10 cellular contexts compared by ENCODE assay signal in genomic region chr5:174571662-174572397, GRCh38.
DNase-seq lines count a peak whose midpoint lies in the region; ATAC-seq and TF ChIP-seq lines count a peak whose summit lies in the region.
"Had no signal": no experiment of that assay in that cellular context is flagged by ENCODE, and none has a peak within 500 bp of the region (broad histone marks: within the 10 kb centered on the region; RNA-seq: fewer than 3 reads in every experiment).

No MANE protein-coding gene starts in this region.

- no peaks in the 10 kb centered on the region for H3K9me3 Mint-ChIP-seq in activated T-cell treated with anti-CD3 and anti-CD28 coated beads, Interleukin-2, amount 50 U/mL, for 4 hours

- DNase-seq in A172 (ENCODE audit: low spot score) (peak; percentile 99), M059J (ENCODE audit: low read depth) (peak; percentile 99), dorsolateral prefrontal cortex (peak in 9 of 10 donors; percentile 9 to 74 (median 55)), lung microvascular endothelial cell (ENCODE audit: low read depth in 2 of 2) (peak; percentile 33 to 73), T-helper 17 cell (no peak)
- no peak for DNase-seq in activated T-cell treated with anti-CD3 and anti-CD28 coated beads, Interleukin-2, amount 50 U/mL, for 4 hours
- DNase-seq: naive B cell had no signal

- no peaks in the 10 kb centered on the region for H3K9me3 ChIP-seq in T-helper 17 cell (ENCODE audit: control insufficient read depth, low read length, poor library complexity, severe bottlenecking)
- H3K9me3 ChIP-seq: BLaER1 treated with 17β-estradiol and CSF1 and Interleukin-3, amounts not matched to agents 10 nM and 100 nM had no signal

- no peak overlapping the region for H3K27ac Mint-ChIP-seq in T-helper 17 cell
- H3K27ac Mint-ChIP-seq: naive B cell had no signal

- no peaks in the 10 kb centered on the region for H3K4me1 Mint-ChIP-seq in activated T-cell treated with anti-CD3 and anti-CD28 coated beads, Interleukin-2, amount 50 U/mL, for 4 hours (ENCODE audit: low read depth)
- H3K4me1 Mint-ChIP-seq in T-helper 17 cell = no peaks in the 10 kb centered on the region
- H3K4me1 Mint-ChIP-seq: naive B cell had no signal

- ATAC-seq in activated CD4-positive, CD25-positive, alpha-beta regulatory T cell treated with anti-CD3 and anti-CD28 coated beads, Interleukin-2, amount 50 U/mL, for 24 hours = no peak
- no peak for ATAC-seq in activated T-cell treated with anti-CD3 and anti-CD28 coated beads, Interleukin-2, amount 50 U/mL, for 4 hours
- ATAC-seq in GM19467 (IDR thresholded peaks at IDR 0.05; ENCODE audit: unreplicated experiment) (no peak), T-helper 17 cell (no peak)

- intact Hi-C loops in dorsolateral prefrontal cortex (cut with DNase I) = no loop called here

- H3K4me3 ChIP-seq in dorsolateral prefrontal cortex = no peak overlapping the region
- H3K4me3 ChIP-seq: BLaER1 treated with 17β-estradiol and CSF1 and Interleukin-3, amounts not matched to agents 10 nM and 100 nM had no signal

- no peaks in the 10 kb centered on the region for H3K36me3 Mint-ChIP-seq in activated T-cell treated with anti-CD3 and anti-CD28 coated beads, Interleukin-2, amount 50 U/mL, for 4 hours (ENCODE audit: insufficient read depth)
- H3K36me3 Mint-ChIP-seq in T-helper 17 cell (ENCODE audit: low read depth) = peaks cover 6% of the 10 kb centered on the region

- peak in 39 of 56 donors; percentile 11 to 51 (median 29) for TF ChIP-seq CTCF in dorsolateral prefrontal cortex (IDR thresholded peaks at IDR 0.05 in 54 of 56, conservative IDR thresholded peaks at IDR 0.05 in 2 of 56; ENCODE audit: low read depth in 1 of 56, partially characterized antibody in 56 of 56)

- no peak overlapping the region for H3K4me3 Mint-ChIP-seq in activated T-cell treated with anti-CD3 and anti-CD28 coated beads, Interleukin-2, amount 50 U/mL, for 4 hours
- no peak overlapping the region for H3K4me3 Mint-ChIP-seq in T-helper 17 cell
- H3K4me3 Mint-ChIP-seq: naive B cell had no signal

- H3K27ac ChIP-seq in dorsolateral prefrontal cortex = peak overlapping the region in 2 of 59 donors; percentile 27 to 30
- H3K27ac ChIP-seq: BLaER1 treated with 17β-estradiol and CSF1 and Interleukin-3, amounts not matched to agents 10 nM and 100 nM had no signal

- H3K27me3 ChIP-seq in dorsolateral prefrontal cortex = peaks cover 0 to 6% (median 0%) of the 10 kb centered on the region in 45 donors
- H3K27me3 ChIP-seq: BLaER1 treated with 17β-estradiol and CSF1 and Interleukin-3, amounts not matched to agents 10 nM and 100 nM had no signal

- peaks cover 7% of the 10 kb centered on the region for H3K27me3 Mint-ChIP-seq in activated T-cell treated with anti-CD3 and anti-CD28 coated beads, Interleukin-2, amount 50 U/mL, for 4 hours (ENCODE audit: low read depth)
- peaks cover 24% of the 10 kb centered on the region for H3K27me3 Mint-ChIP-seq in T-helper 17 cell
- H3K27me3 Mint-ChIP-seq: naive B cell had no signal

Comparison
In these comparisons a context has a peak if more than half of its experiments do, and no peak if none do; other contexts are left out.
1. DNase-seq: peak in A172 (single experiment), M059J (single experiment), dorsolateral prefrontal cortex (9 of 10) and lung microvascular endothelial cell (2 of 2); none in activated T-cell treated with anti-CD3 and anti-CD28 coated beads, Interleukin-2, amount 50 U/mL, for 4 hours (single experiment) and T-helper 17 cell (0 of 3).